ENCODE assay signal across 10 cellular contexts in genomic region chr2:112794131-112794733, GRCh38. TPM values are rescaled to one million over a fixed set of nuclear protein-coding genes. Genes with fewer than 3 reads are reported as not detected.
DNase-seq lines count a peak whose midpoint lies in the region; ATAC-seq and TF ChIP-seq lines count a peak whose summit lies in the region.
"Had no signal": no experiment of that assay in that cellular context is flagged by ENCODE, and none has a peak within 500 bp of the region (broad histone marks: within the 10 kb centered on the region; RNA-seq: fewer than 3 reads in every experiment).

No MANE protein-coding gene starts in this region.

- peak overlapping the region; percentile 4 for H3K4me3 Mint-ChIP-seq in T-helper 2 cell treated with Interferon-gamma antibody and Interleukin-4, amounts not matched to agents 5 μg/mL and 100 μg/mL, for 36 hours

- WGBS in heart right ventricle, 2 donors: 56 to 62% methylated on average over 5 of the region's 5 CpGs

- H3K9me3 ChIP-seq in heart right ventricle: no peaks in the 10 kb centered on the region
- H3K9me3 ChIP-seq: psoas muscle had no signal

- H3K4me1 ChIP-seq in heart right ventricle: peaks cover 0 to 27% (median 0%) of the 10 kb centered on the region in 9 donors
- H3K4me1 ChIP-seq: psoas muscle had no signal

- H3K4me1 Mint-ChIP-seq in T-helper 2 cell treated with Interferon-gamma antibody and Interleukin-4, amounts not matched to agents 5 μg/mL and 100 μg/mL, for 36 hours (ENCODE audit: low read depth): peaks cover 25% of the 10 kb centered on the region

- TF ChIP-seq CTCF in heart right ventricle (IDR thresholded peaks at IDR 0.05): no peak

- H3K27ac ChIP-seq in heart right ventricle: peak overlapping the region in 1 of 10 donors; percentile 76
- H3K27ac ChIP-seq: C4-2B, psoas muscle had no signal

- H3K36me3 Mint-ChIP-seq in T-helper 2 cell treated with Interferon-gamma antibody and Interleukin-4, amounts not matched to agents 5 μg/mL and 100 μg/mL, for 36 hours (ENCODE audit: low read depth): peaks cover 5% of the 10 kb centered on the region

- no peak overlapping the region for H3K4me3 ChIP-seq in heart right ventricle
- H3K4me3 ChIP-seq: psoas muscle had no signal

- peak overlapping the region; percentile 53 for H3K27ac Mint-ChIP-seq in T-helper 2 cell treated with Interferon-gamma antibody and Interleukin-4, amounts not matched to agents 5 μg/mL and 100 μg/mL, for 36 hours

- intact Hi-C loops in heart right ventricle (cut with DNase I): no loop called here

- peaks cover 5% of the 10 kb centered on the region for H3K9me3 Mint-ChIP-seq in T-helper 2 cell treated with Interferon-gamma antibody and Interleukin-4, amounts not matched to agents 5 μg/mL and 100 μg/mL, for 36 hours

- DNase-seq in activated CD4-positive, CD25-positive, alpha-beta regulatory T cell (lab: John Stamatoyannopoulos, UW): no peak
- peak; percentile 34 for DNase-seq in T-helper 2 cell treated with Interferon-gamma antibody and Interleukin-4, amounts not matched to agents 5 μg/mL and 100 μg/mL, for 36 hours (ENCODE audit: low spot score)
- no peak for DNase-seq in heart right ventricle
- DNase-seq in stromal cell of bone marrow (ENCODE audit: low read depth): peak; percentile 45
- no peak for DNase-seq in cortex of kidney (lab: John Stamatoyannopoulos, UW)
- no peak for DNase-seq in NCI-H526 (lab: John Stamatoyannopoulos, UW)

- H3K36me3 ChIP-seq in heart right ventricle: no peaks in the 10 kb centered on the region

- no peaks in the 10 kb centered on the region for H3K27me3 Mint-ChIP-seq in T-helper 2 cell treated with Interferon-gamma antibody and Interleukin-4, amounts not matched to agents 5 μg/mL and 100 μg/mL, for 36 hours (ENCODE audit: low read depth)

- H3K27me3 ChIP-seq in heart right ventricle: peaks cover 0 to 6% (median 0%) of the 10 kb centered on the region in 7 donors

- peak; percentile 71 to 83 for ATAC-seq in activated CD4-positive, CD25-positive, alpha-beta regulatory T cell treated with anti-CD3 and anti-CD28 coated beads, Interleukin-2, amount 50 U/mL, for 24 hours
- ATAC-seq in HG03060 (IDR thresholded peaks at IDR 0.05; ENCODE audit: low read depth, unreplicated experiment) (peak; percentile 64), heart right ventricle (peak in 5 of 8 donors; percentile 25 to 76 (median 54))

RNA-seq across cellular contexts. Expression of gene IL1A, which starts 9.9 kb away (rescaled TPM):
- not detected for total RNA-seq in heart right ventricle
- polyA plus RNA-seq in heart right ventricle: under 1 TPM in 1 of 2 donors, not detected in 1; 0.01 TPM

RNA-seq across cellular contexts. Expression of gene CKAP2L, which starts 29.8 kb away (rescaled TPM):
- 1 to 10 TPM in 1 of 10 donors, under 1 TPM in 5, not detected in 4; 0.34 to 1.8 (median 0.45) TPM for total RNA-seq in heart right ventricle
- polyA plus RNA-seq in heart right ventricle: under 1 TPM in 1 of 2 donors, not detected in 1; 0.03 TPM

RNA-seq across cellular contexts. Expression of gene IL1B, which starts 42.3 kb away (rescaled TPM):
- total RNA-seq in heart right ventricle: 10 to 100 TPM in 1 of 10 donors, 1 to 10 TPM in 4, under 1 TPM in 4, not detected in 1; 0.14 to 10.3 (median 1.1) TPM
- polyA plus RNA-seq in heart right ventricle: under 1 TPM; 0.29 to 0.48 TPM

Comparison
In these comparisons a context has a peak if more than half of its experiments do, and no peak if none do; other contexts are left out.
1. DNase-seq: peak in T-helper 2 cell treated with Interferon-gamma antibody and Interleukin-4, amounts not matched to agents 5 μg/mL and 100 μg/mL, for 36 hours (single experiment) and stromal cell of bone marrow (single experiment); none in activated CD4-positive, CD25-positive, alpha-beta regulatory T cell (0 of 4), heart right ventricle (0 of 2), cortex of kidney (single experiment) and NCI-H526 (0 of 2).
2. Peak in every context shown above with its lines, with median percentiles within 50 percentile points of each other: ATAC-seq.